1 cellular context compared by ENCODE assay signal in the genomic region with DNA sequence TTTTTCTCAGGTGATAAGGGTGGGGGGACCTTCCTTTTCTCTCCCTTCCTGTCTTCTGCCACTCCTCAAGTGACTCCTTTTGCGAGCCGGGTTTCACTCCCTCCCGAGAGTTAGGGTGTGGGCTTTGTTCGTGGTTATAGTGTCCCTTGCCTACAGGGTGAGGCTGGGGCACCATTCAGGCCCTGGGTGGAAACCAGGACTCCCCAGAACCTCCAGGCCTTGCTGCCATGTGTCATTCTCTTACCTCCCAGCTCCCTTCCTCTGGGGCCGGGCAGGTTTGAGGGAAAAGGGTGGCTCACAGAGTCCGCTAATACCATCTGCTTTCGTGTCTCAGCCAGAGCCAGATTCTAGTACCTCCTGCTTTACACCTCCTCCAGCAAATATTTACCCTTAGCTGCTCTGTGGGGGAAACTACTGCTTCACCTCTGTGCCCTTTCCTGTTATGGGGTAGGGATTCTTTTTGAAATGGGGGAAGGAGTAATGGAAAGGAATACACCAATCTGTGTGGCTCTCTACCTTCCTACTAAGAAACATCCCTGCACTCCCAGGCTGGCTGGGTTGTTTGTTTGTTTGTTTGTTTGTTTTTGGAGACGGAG.
TF ChIP-seq lines count a peak whose summit lies in the region.

No MANE protein-coding gene starts in this region.

TF ChIP-seq in IMR-90, 13 proteins besides CTCF, POLR2A, EP300 and RAD21 (continued from another document):
- TF ChIP-seq CHD1 (IDR thresholded peaks at IDR 0.05; ENCODE audit: low read depth, low read length) = no peak
- TF ChIP-seq RCOR1 (IDR thresholded peaks at IDR 0.05; ENCODE audit: insufficient replicate concordance, low read length) = no peak
- TF ChIP-seq, protein P1, sequence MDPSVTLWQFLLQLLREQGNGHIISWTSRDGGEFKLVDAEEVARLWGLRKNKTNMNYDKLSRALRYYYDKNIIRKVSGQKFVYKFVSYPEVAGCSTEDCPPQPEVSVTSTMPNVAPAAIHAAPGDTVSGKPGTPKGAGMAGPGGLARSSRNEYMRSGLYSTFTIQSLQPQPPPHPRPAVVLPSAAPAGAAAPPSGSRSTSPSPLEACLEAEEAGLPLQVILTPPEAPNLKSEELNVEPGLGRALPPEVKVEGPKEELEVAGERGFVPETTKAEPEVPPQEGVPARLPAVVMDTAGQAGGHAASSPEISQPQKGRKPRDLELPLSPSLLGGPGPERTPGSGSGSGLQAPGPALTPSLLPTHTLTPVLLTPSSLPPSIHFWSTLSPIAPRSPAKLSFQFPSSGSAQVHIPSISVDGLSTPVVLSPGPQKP (IDR thresholded peaks at IDR 0.05; ENCODE audit: borderline replicate concordance, low read depth, low read length) = no peak
- no peak for TF ChIP-seq SMC3 (IDR thresholded peaks at IDR 0.05; ENCODE audit: low read depth, low read length)
- no peak for TF ChIP-seq BHLHE40 (IDR thresholded peaks at IDR 0.05; ENCODE audit: low read depth, low read length)
- TF ChIP-seq FOS (IDR thresholded peaks at IDR 0.05; ENCODE audit: low read depth, low read length) = no peak
- no peak for TF ChIP-seq USF2 (IDR thresholded peaks at IDR 0.05; ENCODE audit: low read depth, low read length)
- no peak for TF ChIP-seq MAFK (IDR thresholded peaks at IDR 0.05; ENCODE audit: low read depth, low read length)
- no peak for TF ChIP-seq RFX5 (IDR thresholded peaks at IDR 0.05; ENCODE audit: low read depth, low read length)
